In the genomic region with DNA sequence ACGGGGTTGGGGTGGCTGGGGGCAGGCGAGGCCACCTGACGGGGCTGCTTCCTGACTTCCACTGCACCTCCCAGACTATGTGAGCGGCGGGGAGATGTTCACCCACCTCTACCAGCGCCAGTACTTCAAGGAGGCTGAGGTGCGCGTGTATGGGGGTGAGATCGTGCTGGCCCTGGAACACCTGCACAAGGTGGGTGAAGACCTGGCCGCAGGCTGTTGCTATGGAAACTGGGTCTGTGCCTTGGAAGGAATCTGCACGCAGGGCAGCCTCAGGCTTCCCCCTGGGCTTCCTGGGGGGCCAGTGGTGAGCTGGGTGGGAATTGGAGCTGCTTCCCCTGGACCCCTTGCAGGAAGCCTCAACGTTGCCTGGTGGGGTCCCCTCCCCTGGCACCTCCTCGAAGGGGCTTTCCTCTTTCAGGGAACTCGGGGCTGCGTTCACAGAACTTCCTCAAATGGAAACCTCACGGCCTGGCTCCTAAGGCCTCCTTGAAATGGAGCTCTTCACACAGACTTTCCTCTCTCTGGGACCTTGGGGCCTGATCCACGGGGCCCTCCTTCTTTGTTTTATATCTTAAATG, we compare ENCODE assay signal across 8 cellular contexts. TPM values are rescaled to one million over a fixed set of nuclear protein-coding genes. Genes with fewer than 3 reads are reported as not detected.
DNase-seq lines count a peak whose midpoint lies in the region; ATAC-seq and TF ChIP-seq lines count a peak whose summit lies in the region.

No MANE protein-coding gene starts in this region.

- peaks cover 34% of the 10 kb centered on the region for H3K4me1 ChIP-seq in HUES6 (ENCODE audit: control insufficient read depth, insufficient read depth, low read length)

- H3K4me3 Mint-ChIP-seq in activated naive CD8-positive, alpha-beta T cell treated with anti-CD3 and anti-CD28 coated beads, Interleukin-2, amount 50 U/mL, for 24 hours: peak overlapping the region; percentile 88
- H3K4me3 Mint-ChIP-seq in natural killer cell treated with Interleukin-12 subunit alpha and Interleukin-12 subunit beta and Interleukin-15 and Interleukin-18, amount 100 ng/mL, for 72 hours: peak overlapping the region; percentile 90

- peak overlapping the region; percentile 79 for H3K4me3 ChIP-seq in HUES6 (ENCODE audit: low read depth, low read length)
- H3K4me3 ChIP-seq in WERI-Rb-1 (ENCODE audit: low read depth, low read length): no peak overlapping the region

- DNase-seq in CD1c-positive myeloid dendritic cell (ENCODE audit: extremely low spot score) (peak; percentile 60), WERI-Rb-1 (no peak), NCI-H128 (lab: John Stamatoyannopoulos, UW; ENCODE audit: unreplicated experiment) (no peak), NCI-H446 treated with DMSO at 0.1 percent for 48 hours (lab: John Stamatoyannopoulos, UW) (no peak)
- DNase-seq in activated naive CD8-positive, alpha-beta T cell treated with anti-CD3 and anti-CD28 coated beads, Interleukin-2, amount 50 U/mL, for 24 hours: no peak
- no peak for DNase-seq in natural killer cell treated with Interleukin-12 subunit alpha and Interleukin-12 subunit beta and Interleukin-15 and Interleukin-18, amount 100 ng/mL, for 72 hours (ENCODE audit: low spot score)

- no peak for TF ChIP-seq CTCF in WERI-Rb-1 (IDR thresholded peaks at IDR 0.05; ENCODE audit: low read depth, low read length)

- no peak overlapping the region for H3K27ac ChIP-seq in HUES6 (ENCODE audit: low read depth, low read length)
- no peak overlapping the region for H3K27ac ChIP-seq in WERI-Rb-1

- no peaks in the 10 kb centered on the region for H3K27me3 Mint-ChIP-seq in activated naive CD8-positive, alpha-beta T cell treated with anti-CD3 and anti-CD28 coated beads, Interleukin-2, amount 50 U/mL, for 24 hours
- H3K27me3 Mint-ChIP-seq in natural killer cell treated with Interleukin-12 subunit alpha and Interleukin-12 subunit beta and Interleukin-15 and Interleukin-18, amount 100 ng/mL, for 72 hours: no peaks in the 10 kb centered on the region

- peaks cover 25% of the 10 kb centered on the region for H3K36me3 Mint-ChIP-seq in activated naive CD8-positive, alpha-beta T cell treated with anti-CD3 and anti-CD28 coated beads, Interleukin-2, amount 50 U/mL, for 24 hours (ENCODE audit: low read depth)
- no peaks in the 10 kb centered on the region for H3K36me3 Mint-ChIP-seq in natural killer cell treated with Interleukin-12 subunit alpha and Interleukin-12 subunit beta and Interleukin-15 and Interleukin-18, amount 100 ng/mL, for 72 hours

- H3K27me3 ChIP-seq in HUES6 (ENCODE audit: control insufficient read depth, insufficient read depth, low read length): no peaks in the 10 kb centered on the region
- no peaks in the 10 kb centered on the region for H3K27me3 ChIP-seq in WERI-Rb-1 (ENCODE audit: insufficient read depth, low read depth, severe bottlenecking)

- no peak overlapping the region for H3K9ac ChIP-seq in HUES6 (ENCODE audit: low read length)

- H3K4me1 Mint-ChIP-seq in activated naive CD8-positive, alpha-beta T cell treated with anti-CD3 and anti-CD28 coated beads, Interleukin-2, amount 50 U/mL, for 24 hours: peaks cover 41% of the 10 kb centered on the region
- peaks cover 16 to 18% of the 10 kb centered on the region in 2 donors for H3K4me1 Mint-ChIP-seq in natural killer cell treated with Interleukin-12 subunit alpha and Interleukin-12 subunit beta and Interleukin-15 and Interleukin-18, amount 100 ng/mL, for 72 hours (ENCODE audit: low read depth in 2 of 2)

- H3K9me3 Mint-ChIP-seq in activated naive CD8-positive, alpha-beta T cell treated with anti-CD3 and anti-CD28 coated beads, Interleukin-2, amount 50 U/mL, for 24 hours: no peaks in the 10 kb centered on the region
- H3K9me3 Mint-ChIP-seq in natural killer cell treated with Interleukin-12 subunit alpha and Interleukin-12 subunit beta and Interleukin-15 and Interleukin-18, amount 100 ng/mL, for 72 hours: no peaks in the 10 kb centered on the region

- ATAC-seq in activated naive CD8-positive, alpha-beta T cell treated with anti-CD3 and anti-CD28 coated beads, Interleukin-2, amount 50 U/mL, for 24 hours: no peak
- no peak for ATAC-seq in natural killer cell treated with Interleukin-12 subunit alpha and Interleukin-12 subunit beta and Interleukin-15 and Interleukin-18, amount 100 ng/mL, for 72 hours
- no peak for ATAC-seq in HG03025 (IDR thresholded peaks at IDR 0.05; ENCODE audit: low FRiP score, unreplicated experiment)

- no peak overlapping the region for H3K27ac Mint-ChIP-seq in activated naive CD8-positive, alpha-beta T cell treated with anti-CD3 and anti-CD28 coated beads, Interleukin-2, amount 50 U/mL, for 24 hours
- H3K27ac Mint-ChIP-seq in natural killer cell treated with Interleukin-12 subunit alpha and Interleukin-12 subunit beta and Interleukin-15 and Interleukin-18, amount 100 ng/mL, for 72 hours: no peak overlapping the region

- H3K36me3 ChIP-seq in HUES6 (ENCODE audit: control insufficient read depth, insufficient read depth, low read length): peaks cover 48% of the 10 kb centered on the region
- peaks cover 21% of the 10 kb centered on the region for H3K36me3 ChIP-seq in WERI-Rb-1

- H3K9me3 ChIP-seq in HUES6 (ENCODE audit: control insufficient read depth, insufficient read depth, low read depth, low read length): no peaks in the 10 kb centered on the region
- H3K9me3 ChIP-seq in WERI-Rb-1 (ENCODE audit: severe bottlenecking): no peaks in the 10 kb centered on the region

RNA-seq across cellular contexts. Expression of a gene that starts 1.5 kb away (rescaled TPM):
- total RNA-seq in natural killer cell treated with Interleukin-12 subunit alpha and Interleukin-12 subunit beta and Interleukin-15 and Interleukin-18, amount 100 ng/mL, for 72 hours: 10 to 100 TPM; 20.7 to 29.5 TPM

RNA-seq across cellular contexts. Expression of a gene that starts 20.5 kb away (rescaled TPM):
- 100 to 1,000 TPM; 172 to 224 TPM for total RNA-seq in natural killer cell treated with Interleukin-12 subunit alpha and Interleukin-12 subunit beta and Interleukin-15 and Interleukin-18, amount 100 ng/mL, for 72 hours

RNA-seq across cellular contexts. Expression of a gene that starts 42.6 kb away (rescaled TPM):
- 100 to 1,000 TPM in 1 of 2 donors, 10 to 100 TPM in 1; 83.5 to 116 TPM for total RNA-seq in natural killer cell treated with Interleukin-12 subunit alpha and Interleukin-12 subunit beta and Interleukin-15 and Interleukin-18, amount 100 ng/mL, for 72 hours

RNA-seq across cellular contexts. Expression of a gene that starts 43.1 kb away (rescaled TPM):
- total RNA-seq in natural killer cell treated with Interleukin-12 subunit alpha and Interleukin-12 subunit beta and Interleukin-15 and Interleukin-18, amount 100 ng/mL, for 72 hours: 100 to 1,000 TPM; 171 to 203 TPM

RNA-seq across cellular contexts. Expression of a gene that starts 55.2 kb away (rescaled TPM):
- 100 to 1,000 TPM in 1 of 2 donors, 10 to 100 TPM in 1; 67.2 to 116 TPM for total RNA-seq in natural killer cell treated with Interleukin-12 subunit alpha and Interleukin-12 subunit beta and Interleukin-15 and Interleukin-18, amount 100 ng/mL, for 72 hours
